Comparison of ENCODE assay signal across 33 cellular contexts in the genomic region with DNA sequence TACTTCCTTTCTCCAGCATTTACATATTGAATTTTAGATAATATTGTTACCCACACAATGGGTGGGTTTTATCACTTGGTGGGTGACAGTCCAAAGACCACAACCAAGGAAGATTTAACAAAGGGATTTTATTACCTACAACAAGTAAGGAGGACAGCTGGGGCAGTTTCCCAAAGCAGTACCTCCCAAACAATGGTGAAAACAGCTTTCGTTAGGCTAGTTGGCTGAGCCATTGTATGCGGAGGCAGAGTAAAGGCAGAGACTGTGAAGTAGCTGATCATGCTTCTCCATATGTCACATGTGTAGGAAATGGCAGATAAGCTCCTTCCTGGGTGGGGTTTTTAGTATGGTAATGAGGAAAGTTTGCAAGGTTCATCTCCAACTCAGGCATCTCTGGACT.
"Had no signal": no experiment of that assay in that cellular context is flagged by ENCODE, and none has a peak within 500 bp of the region (broad histone marks: within the 10 kb centered on the region; RNA-seq: fewer than 3 reads in every experiment).

No MANE protein-coding gene starts in this region.

- H3K4me1 Mint-ChIP-seq: activated CD4-positive, alpha-beta T cell treated with anti-CD3 and anti-CD28 coated beads for 36 hours; activated CD4-positive, alpha-beta T cell treated with anti-CD3 and anti-CD28 coated beads, Interleukin-2, amount 10 ng/mL, durations not matched to agents 24 days and 14 days; activated CD8-positive, alpha-beta memory T cell treated with anti-CD3 and anti-CD28 coated beads, Interleukin-2, amount 10 ng/mL, durations not matched to agents 7 days and 5 days; activated naive CD4-positive, alpha-beta T cell treated with anti-CD3 and anti-CD28 coated beads, Interleukin-2, amount 50 U/mL, for 24 hours; activated naive CD8-positive, alpha-beta T cell treated with anti-CD3 and anti-CD28 coated beads for 36 hours; activated naive CD8-positive, alpha-beta T cell treated with anti-CD3 and anti-CD28 coated beads, Interleukin-2, amount 50 U/mL, for 24 hours; T-helper 17 cell had no signal

- H3K9me3 Mint-ChIP-seq: activated CD4-positive, alpha-beta memory T cell treated with anti-CD3 and anti-CD28 coated beads for 36 hours; activated CD4-positive, alpha-beta T cell treated with anti-CD3 and anti-CD28 coated beads, Interleukin-2, amount 10 ng/mL, durations not matched to agents 24 days and 14 days; activated naive CD4-positive, alpha-beta T cell treated with anti-CD3 and anti-CD28 coated beads for 36 hours; activated naive CD4-positive, alpha-beta T cell treated with anti-CD3 and anti-CD28 coated beads, Interleukin-2, amount 50 U/mL, for 24 hours; activated naive CD8-positive, alpha-beta T cell treated with anti-CD3 and anti-CD28 coated beads for 36 hours; activated naive CD8-positive, alpha-beta T cell treated with anti-CD3 and anti-CD28 coated beads, Interleukin-2, amount 50 U/mL, for 24 hours; activated T-helper 1 cell treated with anti-CD3 and anti-CD28 coated beads, Interleukin-12 subunit alpha, Interleukin-12 subunit beta, Interleukin-2, Interleukin-4 antibody, amounts not matched to agents 30 ng/mL and 10 ng/mL and 1 ng/mL, durations not matched to agents 14 hours and 24 hours and 36 hours; activated T-helper 2 cell treated with anti-CD3 and anti-CD28 coated beads, Interferon-gamma antibody, Interleukin-2, Interleukin-4, amounts not matched to agents 10 μg/mL and 5 μg/mL and 100 μg/mL, durations not matched to agents 14 hours and 24 hours and 36 hours; T-helper 2 cell treated with Interferon-gamma antibody and Interleukin-4, amounts not matched to agents 5 μg/mL and 100 μg/mL, for 36 hours had no signal

- H3K9me3 ChIP-seq: adrenal gland, body of pancreas, esophagus squamous epithelium, gastroesophageal sphincter had no signal

- H3K27me3 ChIP-seq: adrenal gland, body of pancreas, gastroesophageal sphincter had no signal

- H3K4me1 ChIP-seq: adrenal gland, body of pancreas, esophagus squamous epithelium, gastroesophageal sphincter, heart right ventricle had no signal

- H3K4me3 ChIP-seq: adrenal gland, body of pancreas, esophagus squamous epithelium, gastroesophageal sphincter, heart right ventricle had no signal

- H3K36me3 Mint-ChIP-seq: activated CD4-positive, alpha-beta memory T cell treated with anti-CD3 and anti-CD28 coated beads for 36 hours; activated CD8-positive, alpha-beta memory T cell treated with anti-CD3 and anti-CD28 coated beads, Interleukin-2, amount 10 ng/mL, durations not matched to agents 7 days and 5 days; activated naive CD4-positive, alpha-beta T cell treated with anti-CD3 and anti-CD28 coated beads, Interleukin-2, amount 50 U/mL, for 24 hours; activated naive CD8-positive, alpha-beta T cell treated with anti-CD3 and anti-CD28 coated beads for 36 hours had no signal

- DNase-seq: activated CD4-positive, alpha-beta memory T cell treated with anti-CD3 and anti-CD28 coated beads for 36 hours; activated CD4-positive, alpha-beta T cell treated with anti-CD3 and anti-CD28 coated beads for 36 hours; activated CD4-positive, alpha-beta T cell treated with anti-CD3 and anti-CD28 coated beads, Interleukin-2, amount 10 ng/mL, durations not matched to agents 24 days and 14 days; activated CD4-positive, CD25-positive, alpha-beta regulatory T cell; activated CD4-positive, CD25-positive, alpha-beta regulatory T cell treated with anti-CD3 and anti-CD28 coated beads, Interleukin-2, amount 50 U/mL, for 72 hours; activated CD8-positive, alpha-beta memory T cell treated with anti-CD3 and anti-CD28 coated beads, Interleukin-2, amount 10 ng/mL, durations not matched to agents 7 days and 5 days; activated CD8-positive, alpha-beta memory T cell treated with anti-CD3 and anti-CD28 coated beads, Interleukin-2, amount 50 U/mL, for 4 hours; activated CD8-positive, alpha-beta T cell treated with anti-CD3 and anti-CD28 coated beads, Interleukin-2, amount 10 ng/mL, durations not matched to agents 7 days and 5 days; activated effector memory CD4-positive, alpha-beta T cell treated with anti-CD3 and anti-CD28 coated beads, Interleukin-2, amount 50 U/mL, for 16 hours; activated naive CD4-positive, alpha-beta T cell treated with anti-CD3 and anti-CD28 coated beads for 36 hours; activated naive CD8-positive, alpha-beta T cell treated with anti-CD3 and anti-CD28 coated beads for 36 hours; activated naive CD8-positive, alpha-beta T cell treated with anti-CD3 and anti-CD28 coated beads, Interleukin-2, amount 50 U/mL, for 24 hours; activated T-cell treated with anti-CD3 and anti-CD28 coated beads, Interleukin-2, amount 50 U/mL, for 1 hour; activated T-cell treated with anti-CD3 and anti-CD28 coated beads, Interleukin-2, amount 50 U/mL, for 48 hours; adrenal gland; amygdala; aorta; body of pancreas; caudate nucleus; cortex of kidney; dermis blood vessel endothelial cell; effector CD8-positive, alpha-beta T cell; esophagus squamous epithelium; foreskin melanocyte; heart right ventricle; T-helper 1 cell; T-helper 17 cell; T1000 had no signal

- H3K27ac Mint-ChIP-seq: activated CD4-positive, alpha-beta memory T cell treated with anti-CD3 and anti-CD28 coated beads for 36 hours; activated CD4-positive, alpha-beta T cell treated with anti-CD3 and anti-CD28 coated beads for 36 hours; activated CD4-positive, alpha-beta T cell treated with anti-CD3 and anti-CD28 coated beads, Interleukin-2, amount 10 ng/mL, durations not matched to agents 24 days and 14 days; activated CD8-positive, alpha-beta memory T cell treated with anti-CD3 and anti-CD28 coated beads, Interleukin-2, amount 10 ng/mL, durations not matched to agents 7 days and 5 days; activated CD8-positive, alpha-beta T cell treated with anti-CD3 and anti-CD28 coated beads, Interleukin-2, amount 10 ng/mL, durations not matched to agents 7 days and 5 days; activated naive CD4-positive, alpha-beta T cell treated with anti-CD3 and anti-CD28 coated beads for 36 hours; activated naive CD4-positive, alpha-beta T cell treated with anti-CD3 and anti-CD28 coated beads, Interleukin-2, amount 50 U/mL, for 24 hours; activated naive CD8-positive, alpha-beta T cell treated with anti-CD3 and anti-CD28 coated beads for 36 hours; activated naive CD8-positive, alpha-beta T cell treated with anti-CD3 and anti-CD28 coated beads, Interleukin-2, amount 50 U/mL, for 24 hours; activated T-helper 1 cell treated with anti-CD3 and anti-CD28 coated beads, Interleukin-12 subunit alpha, Interleukin-12 subunit beta, Interleukin-2, Interleukin-4 antibody, amounts not matched to agents 30 ng/mL and 10 ng/mL and 1 ng/mL, durations not matched to agents 14 hours and 24 hours and 36 hours; activated T-helper 2 cell treated with anti-CD3 and anti-CD28 coated beads, Interferon-gamma antibody, Interleukin-2, Interleukin-4, amounts not matched to agents 10 μg/mL and 5 μg/mL and 100 μg/mL, durations not matched to agents 14 hours and 24 hours and 36 hours; T-helper 17 cell; T-helper 2 cell treated with Interferon-gamma antibody and Interleukin-4, amounts not matched to agents 5 μg/mL and 100 μg/mL, for 36 hours had no signal

- H3K27ac ChIP-seq: adrenal gland, body of pancreas, esophagus squamous epithelium, gastroesophageal sphincter, heart right ventricle had no signal

- H3K36me3 ChIP-seq: adrenal gland, esophagus squamous epithelium, gastroesophageal sphincter, heart right ventricle had no signal

- H3K27me3 Mint-ChIP-seq: activated CD8-positive, alpha-beta memory T cell treated with anti-CD3 and anti-CD28 coated beads, Interleukin-2, amount 10 ng/mL, durations not matched to agents 7 days and 5 days; activated naive CD8-positive, alpha-beta T cell treated with anti-CD3 and anti-CD28 coated beads for 36 hours had no signal

- H3K4me3 Mint-ChIP-seq: activated CD4-positive, alpha-beta memory T cell treated with anti-CD3 and anti-CD28 coated beads for 36 hours; activated CD4-positive, alpha-beta T cell treated with anti-CD3 and anti-CD28 coated beads for 36 hours; activated CD4-positive, alpha-beta T cell treated with anti-CD3 and anti-CD28 coated beads, Interleukin-2, amount 10 ng/mL, durations not matched to agents 24 days and 14 days; activated CD8-positive, alpha-beta memory T cell treated with anti-CD3 and anti-CD28 coated beads, Interleukin-2, amount 10 ng/mL, durations not matched to agents 7 days and 5 days; activated CD8-positive, alpha-beta T cell treated with anti-CD3 and anti-CD28 coated beads, Interleukin-2, amount 10 ng/mL, durations not matched to agents 7 days and 5 days; activated naive CD4-positive, alpha-beta T cell treated with anti-CD3 and anti-CD28 coated beads for 36 hours; activated naive CD4-positive, alpha-beta T cell treated with anti-CD3 and anti-CD28 coated beads, Interleukin-2, amount 50 U/mL, for 24 hours; activated naive CD8-positive, alpha-beta T cell treated with anti-CD3 and anti-CD28 coated beads for 36 hours; activated naive CD8-positive, alpha-beta T cell treated with anti-CD3 and anti-CD28 coated beads, Interleukin-2, amount 50 U/mL, for 24 hours; activated T-helper 1 cell treated with anti-CD3 and anti-CD28 coated beads, Interleukin-12 subunit alpha, Interleukin-12 subunit beta, Interleukin-2, Interleukin-4 antibody, amounts not matched to agents 30 ng/mL and 10 ng/mL and 1 ng/mL, durations not matched to agents 14 hours and 24 hours and 36 hours; T-helper 17 cell; T-helper 2 cell treated with Interferon-gamma antibody and Interleukin-4, amounts not matched to agents 5 μg/mL and 100 μg/mL, for 36 hours had no signal

- ATAC-seq: activated CD4-positive, alpha-beta T cell treated with anti-CD3 and anti-CD28 coated beads for 36 hours; activated CD8-positive, alpha-beta memory T cell treated with anti-CD3 and anti-CD28 coated beads, Interleukin-2, amount 10 ng/mL, durations not matched to agents 7 days and 5 days; activated CD8-positive, alpha-beta T cell treated with anti-CD3 and anti-CD28 coated beads, Interleukin-2, amount 10 ng/mL, durations not matched to agents 7 days and 5 days; activated naive CD8-positive, alpha-beta T cell treated with anti-CD3 and anti-CD28 coated beads, Interleukin-2, amount 50 U/mL, for 24 hours; body of pancreas; gastroesophageal sphincter; heart right ventricle; T-helper 17 cell had no signal
